1 cellular context compared by ENCODE assay signal in genomic region chr10:93991596-93992284, GRCh38.
TF ChIP-seq lines count a peak whose summit lies in the region.

No MANE protein-coding gene starts in this region.

TF ChIP-seq in A549, 52 proteins besides CTCF, POLR2A, EP300 and RAD21 (continued from another document):
- no peak for TF ChIP-seq ZSCAN20 (CRISPR knock-in tag; IDR thresholded peaks at IDR 0.05)
- TF ChIP-seq RNF2 (IDR thresholded peaks at IDR 0.05; ENCODE audit: borderline replicate concordance, low read depth), result no peak
- TF ChIP-seq BCL3 (IDR thresholded peaks at IDR 0.05), result no peak
- no peak for TF ChIP-seq HES2 (IDR thresholded peaks at IDR 0.05)
- TF ChIP-seq RCOR1 (IDR thresholded peaks at IDR 0.05; ENCODE audit: low read depth, low read length), result no peak
- TF ChIP-seq ZNF302 (CRISPR knock-in tag; IDR thresholded peaks at IDR 0.05), result no peak
- TF ChIP-seq NFE2L2 (conservative IDR thresholded peaks at IDR 0.05; ENCODE audit: low read length), result no peak
- no peak for TF ChIP-seq FOXS1 (CRISPR knock-in tag; IDR thresholded peaks at IDR 0.05)
- no peak for TF ChIP-seq ELK1 (IDR thresholded peaks at IDR 0.05; ENCODE audit: low read depth, low read length)
- TF ChIP-seq MAFK (IDR thresholded peaks at IDR 0.05; ENCODE audit: partially characterized antibody), result no peak
- TF ChIP-seq PHF8 (IDR thresholded peaks at IDR 0.05; ENCODE audit: borderline replicate concordance, low read depth), result no peak
- no peak for TF ChIP-seq PBX3 (IDR thresholded peaks at IDR 0.05)
- TF ChIP-seq MAZ (IDR thresholded peaks at IDR 0.05; ENCODE audit: borderline replicate concordance, low read depth, low read length), result no peak
- no peak for TF ChIP-seq CBX2 (IDR thresholded peaks at IDR 0.05; ENCODE audit: borderline replicate concordance, low read depth)
- no peak for TF ChIP-seq ZFP36 (IDR thresholded peaks at IDR 0.05; ENCODE audit: borderline replicate concordance, partially characterized antibody)
- TF ChIP-seq BHLHE40 (IDR thresholded peaks at IDR 0.05; ENCODE audit: low read depth, low read length), result no peak
- TF ChIP-seq USF2 (IDR thresholded peaks at IDR 0.05), result no peak
- TF ChIP-seq TFCP2L1 (CRISPR knock-in tag; IDR thresholded peaks at IDR 0.05), result no peak
- no peak for TF ChIP-seq NR3C1 (IDR thresholded peaks at IDR 0.05)
- TF ChIP-seq HOXB13 (CRISPR knock-in tag; IDR thresholded peaks at IDR 0.05; ENCODE audit: low read depth), result no peak
- TF ChIP-seq RFX5 (IDR thresholded peaks at IDR 0.05), result no peak
- peak; percentile 51; the same call in 1 of the 2 replicates for TF ChIP-seq FOSL2 (IDR thresholded peaks at IDR 0.05)
- peak; percentile 83; the same call in 1 of the 2 replicates for TF ChIP-seq FOSL2 (CRISPR knock-in tag; IDR thresholded peaks at IDR 0.05)
TF ChIP-seq in A549: peak in this region for 7.
